1 cellular context compared by ENCODE assay signal in the genomic region with DNA sequence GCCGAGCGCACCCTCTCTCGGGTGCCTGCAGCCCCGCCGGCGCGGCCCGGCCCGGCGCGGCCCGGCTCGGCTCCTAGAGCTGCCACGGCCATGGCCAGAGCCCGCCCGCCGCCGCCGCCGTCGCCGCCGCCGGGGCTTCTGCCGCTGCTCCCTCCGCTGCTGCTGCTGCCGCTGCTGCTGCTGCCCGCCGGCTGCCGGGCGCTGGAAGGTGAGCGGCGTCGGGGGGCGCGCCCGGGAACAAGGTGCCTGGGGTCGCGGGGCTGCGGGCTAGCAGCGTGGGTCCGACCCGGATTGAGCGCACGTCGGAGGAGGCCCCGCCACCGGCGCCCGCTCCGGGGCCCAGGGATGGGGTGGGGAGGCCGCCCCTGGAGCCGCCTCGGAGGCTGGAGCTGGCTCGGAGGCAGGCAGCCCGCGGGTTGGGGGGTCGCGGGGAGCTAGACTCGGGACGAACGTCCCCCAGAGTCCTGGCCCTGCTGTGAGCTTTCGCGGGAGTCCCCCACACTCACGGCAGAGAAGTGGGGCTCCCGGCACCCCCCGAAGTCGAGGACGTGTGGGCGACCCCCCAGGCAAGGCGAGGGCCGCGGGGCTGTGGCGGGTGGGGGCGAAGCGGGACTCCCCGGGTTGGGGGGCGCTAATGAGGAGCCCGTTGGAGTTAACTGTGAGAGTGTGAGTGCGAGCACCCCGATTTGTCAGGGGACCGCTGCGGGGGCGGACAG.
TF ChIP-seq lines count a peak whose summit lies in the region.

No MANE protein-coding gene starts in this region.

TF ChIP-seq in HCT116, 20 proteins besides CTCF, POLR2A, EP300 and RAD21 (continued from another document):
- TF ChIP-seq, protein P1, sequence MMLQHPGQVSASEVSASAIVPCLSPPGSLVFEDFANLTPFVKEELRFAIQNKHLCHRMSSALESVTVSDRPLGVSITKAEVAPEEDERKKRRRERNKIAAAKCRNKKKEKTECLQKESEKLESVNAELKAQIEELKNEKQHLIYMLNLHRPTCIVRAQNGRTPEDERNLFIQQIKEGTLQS (IDR thresholded peaks at IDR 0.05): no peak
- no peak for TF ChIP-seq POLR2AphosphoS5 (IDR thresholded peaks at IDR 0.05; ENCODE audit: low read depth, low read length)
- TF ChIP-seq EZH2 (IDR thresholded peaks at IDR 0.05): no peak
- no peak for TF ChIP-seq EZH2phosphoT487 (IDR thresholded peaks at IDR 0.05; ENCODE audit: borderline replicate concordance)
- no peak for TF ChIP-seq ZNF274 (IDR thresholded peaks at IDR 0.05; ENCODE audit: low read depth, low read length)
